Comparison of ENCODE assay signal across 10 cellular contexts in genomic region chr1:30807318-30808066, GRCh38. TPM values are rescaled to one million over a fixed set of nuclear protein-coding genes. Genes with fewer than 3 reads are reported as not detected.
A peak's percentile ranks its signal among the peaks of the same experiment; 100 is the strongest.
DNase-seq lines count a peak whose midpoint lies in the region; ATAC-seq and TF ChIP-seq lines count a peak whose summit lies in the region.
"Had no signal": no experiment of that assay in that cellular context is flagged by ENCODE, and none has a peak within 500 bp of the region (broad histone marks: within the 10 kb centered on the region; RNA-seq: fewer than 3 reads in every experiment).

No MANE protein-coding gene starts in this region.

- H3K9me3 Mint-ChIP-seq in CD14-positive monocyte = peaks cover 0 to 3% (median 0%) of the 10 kb centered on the region in 7 donors
- no peaks in the 10 kb centered on the region for H3K9me3 Mint-ChIP-seq in activated naive CD4-positive, alpha-beta T cell treated with anti-CD3 and anti-CD28 coated beads for 36 hours
- H3K9me3 Mint-ChIP-seq: neural crest cell had no signal

- H3K4me3 Mint-ChIP-seq in CD14-positive monocyte = peak overlapping the region in 1 of 2 donors; percentile 63
- no peak overlapping the region for H3K4me3 Mint-ChIP-seq in activated naive CD4-positive, alpha-beta T cell treated with anti-CD3 and anti-CD28 coated beads for 36 hours

- H3K36me3 Mint-ChIP-seq in CD14-positive monocyte = no peaks in the 10 kb centered on the region
- no peaks in the 10 kb centered on the region for H3K36me3 Mint-ChIP-seq in activated naive CD4-positive, alpha-beta T cell treated with anti-CD3 and anti-CD28 coated beads for 36 hours (ENCODE audit: low read depth)

- H3K4me1 Mint-ChIP-seq in CD14-positive monocyte = peaks cover 4% of the 10 kb centered on the region
- H3K4me1 Mint-ChIP-seq in activated naive CD4-positive, alpha-beta T cell treated with anti-CD3 and anti-CD28 coated beads for 36 hours (ENCODE audit: low read depth) = no peaks in the 10 kb centered on the region

- DNase-seq in CD14-positive monocyte (ENCODE audit: low spot score) (peak; percentile 10), NCI-H1694 treated with DMSO at 0.1 percent for 48 hours (lab: John Stamatoyannopoulos, UW) (peak; percentile 31), midbrain (lab: John Stamatoyannopoulos, UW) (peak; percentile 17), NAMALWA (ENCODE audit: low spot score) (no peak), SHP77 (lab: John Stamatoyannopoulos, UW) (no peak)
- DNase-seq in activated naive CD4-positive, alpha-beta T cell treated with anti-CD3 and anti-CD28 coated beads for 36 hours = no peak
- DNase-seq: gastrocnemius medialis had no signal

- TF ChIP-seq CTCF in CD14-positive monocyte (IDR thresholded peaks at IDR 0.05) (no peak), VCaP (conservative IDR thresholded peaks at IDR 0.05) (no peak)

- H3K27me3 Mint-ChIP-seq in CD14-positive monocyte (ENCODE audit: low read depth in 3 of 3) = peaks cover 75 to 89% (median 77%) of the 10 kb centered on the region in 3 donors
- peaks cover 41% of the 10 kb centered on the region for H3K27me3 Mint-ChIP-seq in activated naive CD4-positive, alpha-beta T cell treated with anti-CD3 and anti-CD28 coated beads for 36 hours (ENCODE audit: low read depth)

- peak overlapping the region; percentile 28 for H3K27ac ChIP-seq in VCaP
- H3K27ac ChIP-seq: gastrocnemius medialis had no signal

- H3K27ac Mint-ChIP-seq in CD14-positive monocyte = no peak overlapping the region
- H3K27ac Mint-ChIP-seq in activated naive CD4-positive, alpha-beta T cell treated with anti-CD3 and anti-CD28 coated beads for 36 hours = no peak overlapping the region

- CTCF ChIA-PET in activated naive CD4-positive, alpha-beta T cell treated with anti-CD3 and anti-CD28 coated beads for 36 hours (lab: Charles Lee) = interaction anchor here (1.5 kb wide), 1 partner anchor 103 kb away, joined by 5 read pairs; no protein-coding TSS in a partner anchor

- intact Hi-C loops in CD14-positive monocyte (cut with micrococcal nuclease) = no loop called here
- intact Hi-C loops in activated naive CD4-positive, alpha-beta T cell treated with anti-CD3 and anti-CD28 coated beads for 36 hours (cut with micrococcal nuclease) = no loop called here

- ATAC-seq in HG03342 (IDR thresholded peaks at IDR 0.05; ENCODE audit: unreplicated experiment) = no peak
- ATAC-seq: gastrocnemius medialis had no signal

RNA-seq across cellular contexts. Expression of gene LAPTM5, which starts 49.9 kb away (rescaled TPM):
- 1,000 to 10,000 TPM; 1,019 to 1,153 TPM for polyA plus RNA-seq in CD14-positive monocyte
- 100 to 1,000 TPM; 205 to 208 TPM for total RNA-seq in activated naive CD4-positive, alpha-beta T cell treated with anti-CD3 and anti-CD28 coated beads for 36 hours

Comparison
In these comparisons a context has a peak if more than half of its experiments do, and no peak if none do; other contexts are left out.
1. DNase-seq: peak in CD14-positive monocyte (single experiment), NCI-H1694 treated with DMSO at 0.1 percent for 48 hours (single experiment) and midbrain (single experiment); none in activated naive CD4-positive, alpha-beta T cell treated with anti-CD3 and anti-CD28 coated beads for 36 hours (single experiment), NAMALWA (single experiment) and SHP77 (0 of 2).